ENCODE assay signal across 26 cellular contexts in genomic region chr10:112838784-112839481, GRCh38.
A peak's percentile ranks its signal among the peaks of the same experiment; 100 is the strongest.
DNase-seq lines count a peak whose midpoint lies in the region; ATAC-seq, FAIRE-seq and TF ChIP-seq lines count a peak whose summit lies in the region.
"Had no signal": no experiment of that assay in that cellular context is flagged by ENCODE, and none has a peak within 500 bp of the region (broad histone marks: within the 10 kb centered on the region; RNA-seq: fewer than 3 reads in every experiment).

No MANE protein-coding gene starts in this region.

- DNase-seq in H7, result peak; percentile 77
- DNase-seq in WTC11 (ENCODE audit: low spot score), result peak; percentile 61
- DNase-seq in islet precursor cell, result peak; percentile 72
- no peak for DNase-seq in neuronal stem cell (ENCODE audit: low spot score)
- DNase-seq in uterus, result no peak
- no peak for DNase-seq in GM12891 (ENCODE audit: insufficient read length, low spot score)
- DNase-seq: BE2C; Caco-2; CD4-positive, alpha-beta memory T cell; DMS 273 treated with DMSO at 0.1 percent for 48 hours; HCEC 1CT; MV-4-11; NCI-H1105 treated with DMSO at 0.1 percent for 48 hours; NCI-H1694; NCI-H2081 treated with DMSO at 0.1 percent for 48 hours; NCI-H2171 treated with DMSO at 0.1 percent for 48 hours; NCI-H524 treated with DMSO at 0.1 percent for 48 hours; NCI-H82; RPMI8226; SHP77 had no signal

- CTCF ChIA-PET in WTC11 (lab: Charles Lee), result interaction anchor here (0.6 to 1.3 kb wide), 2 partner anchors 120 to 148 kb away, joined by 3 to 4 read pairs; no protein-coding TSS in a partner anchor

- peaks cover 5 to 7% of the 10 kb centered on the region in 2 donors for H3K9me3 ChIP-seq in neuronal stem cell (replicated peaks in 1 of 2; ENCODE audit: control insufficient read depth in 2 of 2, insufficient read depth in 1 of 2, low read depth in 1 of 2, low read length in 2 of 2)
- H3K9me3 ChIP-seq in uterus, result no peaks in the 10 kb centered on the region
- H3K9me3 ChIP-seq: BE2C, Caco-2 had no signal

- H3K27ac ChIP-seq in neuronal stem cell (replicated peaks; ENCODE audit: low read length), result no peak overlapping the region
- H3K27ac ChIP-seq in uterus, result no peak overlapping the region
- H3K27ac ChIP-seq: KMS-11, SK-N-MC had no signal

- no peak overlapping the region for H2BK120ac ChIP-seq in neuronal stem cell (ENCODE audit: low read depth, low read length)

- H3K36me3 Mint-ChIP-seq in WTC11, result no peaks in the 10 kb centered on the region

- no peak overlapping the region for H2AK5ac ChIP-seq in neuronal stem cell (ENCODE audit: low read depth, low read length)

- H3K79me1 ChIP-seq in neuronal stem cell (ENCODE audit: low read depth, low read length), result no peaks in the 10 kb centered on the region

- ATAC-seq in WTC11 (peak; percentile 59), GM21619 (IDR thresholded peaks at IDR 0.05; ENCODE audit: unreplicated experiment) (no peak), GM21447 (IDR thresholded peaks at IDR 0.05; ENCODE audit: unreplicated experiment) (no peak)

- no CpG with 5 or more reads among the region's 15 CpGs for WGBS in neuronal stem cell (ENCODE audit: extremely low coverage in 2 of 2, insufficient read length in 2 of 2, insufficient replicate concordance in 1 of 2), 2 donors

- H2BK12ac ChIP-seq in neuronal stem cell (ENCODE audit: low read length), result no peak overlapping the region

- H3K4me1 ChIP-seq in neuronal stem cell (ENCODE audit: control insufficient read depth in 2 of 2, insufficient read depth in 1 of 2, low read depth in 1 of 2, low read length in 2 of 2), result peaks cover 24 to 26% of the 10 kb centered on the region in 2 donors
- no peaks in the 10 kb centered on the region for H3K4me1 ChIP-seq in uterus

- H3K36me3 ChIP-seq in H7 (replicated peaks; ENCODE audit: control insufficient read depth, insufficient read depth, low read length) (no peaks in the 10 kb centered on the region), neuronal stem cell (replicated peaks in 1 of 2; ENCODE audit: control insufficient read depth in 2 of 2, insufficient read depth in 2 of 2, low read length in 2 of 2) (no peaks in the 10 kb centered on the region), uterus (no peaks in the 10 kb centered on the region)
- H3K36me3 ChIP-seq: BE2C had no signal

- no peak overlapping the region for H3K4me2 ChIP-seq in neuronal stem cell (ENCODE audit: insufficient read depth, low read length, poor library complexity, severe bottlenecking)
- H3K4me2 ChIP-seq: KMS-11 had no signal

- H2BK15ac ChIP-seq in neuronal stem cell (ENCODE audit: low read length), result peak overlapping the region; percentile 25

- no peak overlapping the region; the same call in 1 of the 2 replicates for H3K4me3 Mint-ChIP-seq in WTC11
- H3K4me3 Mint-ChIP-seq: CD4-positive, alpha-beta memory T cell had no signal

- peak overlapping the region; percentile 5 for H3K23ac ChIP-seq in neuronal stem cell (ENCODE audit: low read depth, low read length, poor library complexity)

- H3K4ac ChIP-seq in neuronal stem cell (ENCODE audit: low read length), result no peak overlapping the region

- POLR2A ChIA-PET in WTC11 (lab: Charles Lee), result interaction anchor here (0.6 to 1.7 kb wide), 4 partner anchors 14 to 705 kb away, joined by 3 to 6 read pairs (median 3); no protein-coding TSS in a partner anchor

- peak overlapping the region; percentile 93 for H3K18ac ChIP-seq in neuronal stem cell (ENCODE audit: low read length)

- no peak overlapping the region for H2BK5ac ChIP-seq in neuronal stem cell (ENCODE audit: low read length)

- H4K91ac ChIP-seq in neuronal stem cell (ENCODE audit: low read depth, low read length, poor library complexity), result no peak overlapping the region

- H3K27me3 ChIP-seq in H7 (ENCODE audit: control insufficient read depth, insufficient read depth, low read length), result peaks cover 3% of the 10 kb centered on the region
- H3K27me3 ChIP-seq in neuronal stem cell (ENCODE audit: control insufficient read depth in 3 of 3, insufficient read depth in 3 of 3, low read depth in 1 of 3, low read length in 3 of 3), result no peaks in the 10 kb centered on the region
- no peaks in the 10 kb centered on the region for H3K27me3 ChIP-seq in uterus
- H3K27me3 ChIP-seq: BE2C had no signal

- H3K4me3 ChIP-seq in H7 (ENCODE audit: insufficient read depth, low read depth, low read length), result no peak overlapping the region
- no peak overlapping the region for H3K4me3 ChIP-seq in neuronal stem cell (ENCODE audit: low read length in 2 of 2)
- H3K4me3 ChIP-seq in uterus, result no peak overlapping the region
- H3K4me3 ChIP-seq: SK-N-MC had no signal

- no peak overlapping the region for H3K9ac ChIP-seq in neuronal stem cell (ENCODE audit: low read depth, low read length, poor library complexity)
- H3K9ac ChIP-seq: KMS-11 had no signal

- peaks cover 40% of the 10 kb centered on the region for H3K4me1 Mint-ChIP-seq in WTC11
- H3K4me1 Mint-ChIP-seq: CD4-positive, alpha-beta memory T cell had no signal

- no peak overlapping the region for H3K27ac Mint-ChIP-seq in WTC11
- H3K27ac Mint-ChIP-seq: CD4-positive, alpha-beta memory T cell had no signal

- no peak for FAIRE-seq in GM12891 (lab: Jason Lieb, UNC)
- FAIRE-seq: G401.6, GM19239 had no signal

- no peaks in the 10 kb centered on the region for H3K9me3 Mint-ChIP-seq in WTC11

- H2AFZ ChIP-seq in neuronal stem cell (ENCODE audit: low read length), result peak overlapping the region; percentile 73

- TF ChIP-seq POLR2A in uterus (IDR thresholded peaks at IDR 0.05) (no peak), GM12891 (IDR thresholded peaks at IDR 0.05; ENCODE audit: low read depth, low read length) (no peak)

- H3K27me3 Mint-ChIP-seq in WTC11 (ENCODE audit: low read depth), result peaks cover 21% of the 10 kb centered on the region
- H3K27me3 Mint-ChIP-seq: CD4-positive, alpha-beta memory T cell had no signal

- intact Hi-C loops in uterus (cut with DNase I; ENCODE audit: low total_unique reads), result no loop called here

- no peak for TF ChIP-seq CTCF in WTC11 (IDR thresholded peaks at IDR 0.05)
- no peak for TF ChIP-seq CTCF in uterus (IDR thresholded peaks at IDR 0.05)

- H4K8ac ChIP-seq in neuronal stem cell (ENCODE audit: low read depth, low read length), result no peak overlapping the region

- no peak overlapping the region for H3K14ac ChIP-seq in neuronal stem cell (ENCODE audit: low read length)

TF ChIP-seq in WTC11, 78 proteins besides CTCF, POLR2A, EP300 and RAD21 (continues in another document):
- no peak for TF ChIP-seq ZNF532 (CRISPR knock-in tag; IDR thresholded peaks at IDR 0.05; ENCODE audit: borderline replicate concordance)

TF ChIP-seq in GM12891, 5 proteins besides CTCF, POLR2A, EP300 and RAD21:
- TF ChIP-seq PAX5 (IDR thresholded peaks at IDR 0.05; ENCODE audit: insufficient read depth, low read length, severe bottlenecking) (no peak), TAF1 (IDR thresholded peaks at IDR 0.05; ENCODE audit: low read depth, low read length) (no peak), SPI1 (IDR thresholded peaks at IDR 0.05; ENCODE audit: low read depth, low read length) (no peak), POLR2AphosphoS5 (IDR thresholded peaks at IDR 0.05; ENCODE audit: low read depth, low read length) (no peak), POU2F2 (IDR thresholded peaks at IDR 0.05; ENCODE audit: low read depth, low read length) (no peak)

Comparison
In these comparisons a context has a peak if more than half of its experiments do, and no peak if none do; other contexts are left out.
1. DNase-seq: peak in H7 (single experiment), WTC11 (single experiment) and islet precursor cell (single experiment); none in neuronal stem cell (single experiment), uterus (0 of 2) and GM12891 (single experiment).